ENCODE assay signal across 8 cellular contexts in genomic region chr3:12840591-12841084, GRCh38. TPM values are rescaled to one million over a fixed set of nuclear protein-coding genes. Genes with fewer than 3 reads are reported as not detected.
A peak's percentile ranks its signal among the peaks of the same experiment; 100 is the strongest.
DNase-seq lines count a peak whose midpoint lies in the region; ATAC-seq, FAIRE-seq and TF ChIP-seq lines count a peak whose summit lies in the region.

No MANE protein-coding gene starts in this region.

- peaks cover 29% of the 10 kb centered on the region for H3K36me3 ChIP-seq in bronchial epithelial cell (ENCODE audit: control insufficient read depth, insufficient read depth, low read length)
- H3K36me3 ChIP-seq in mucosa of descending colon (ENCODE audit: low read depth): peaks cover 9% of the 10 kb centered on the region

- DNase-seq in bronchial epithelial cell (ENCODE audit: low read depth) (peak; percentile 11), mucosa of descending colon (peak in 1 of 3 donors; percentile 19), retina (no peak), NCI-H1436 treated with DMSO at 0.1 percent for 48 hours (lab: John Stamatoyannopoulos, UW) (no peak), ureter (ENCODE audit: low spot score) (no peak)
- DNase-seq in activated CD4-positive, alpha-beta T cell treated with anti-CD3 and anti-CD28 coated beads for 4 hours: no peak

- peak overlapping the region; percentile 95 for H3K4me3 ChIP-seq in GM12875 (ENCODE audit: low read depth, low read length)
- peak overlapping the region; percentile 83 for H3K4me3 ChIP-seq in bronchial epithelial cell (ENCODE audit: low read depth, low read length)
- peak overlapping the region; percentile 65 for H3K4me3 ChIP-seq in mucosa of descending colon

- no peak for FAIRE-seq in bronchial epithelial cell (lab: Jason Lieb, UNC)

- no peaks in the 10 kb centered on the region for H3K27me3 ChIP-seq in bronchial epithelial cell (ENCODE audit: control insufficient read depth, insufficient read depth, low read length)

- H3K4me1 ChIP-seq in mucosa of descending colon (ENCODE audit: low read depth): peaks cover 18% of the 10 kb centered on the region

- ATAC-seq in HG03520 (IDR thresholded peaks at IDR 0.05; ENCODE audit: unreplicated experiment): peak; percentile 10
- peak; percentile 50 for ATAC-seq in mucosa of descending colon

- intact Hi-C loops in mucosa of descending colon (cut with DNase I, micrococcal nuclease): no loop called here

- TF ChIP-seq CTCF in GM12875 (IDR thresholded peaks at IDR 0.05; ENCODE audit: borderline replicate concordance, insufficient read depth, low read depth, low read length) (no peak), bronchial epithelial cell (IDR thresholded peaks at IDR 0.05; ENCODE audit: insufficient read depth, low read length, severe bottlenecking) (no peak), mucosa of descending colon (IDR thresholded peaks at IDR 0.05) (no peak)

- H3K9me3 ChIP-seq in mucosa of descending colon: no peaks in the 10 kb centered on the region

RNA-seq across cellular contexts. Expression of gene RPL32, which starts 0.7 kb away (rescaled TPM):
- total RNA-seq in bronchial epithelial cell: 2,605 and 2,954 TPM in 2 replicates
- total RNA-seq in mucosa of descending colon: 1,000 to 10,000 TPM; 1,042 to 1,233 (median 1,185) TPM
- total RNA-seq in ureter: 2,253 TPM

RNA-seq across cellular contexts. Expression of gene CAND2, which starts 44.2 kb away (rescaled TPM):
- total RNA-seq in bronchial epithelial cell (0.77 and 1.3 TPM in 2 replicates), mucosa of descending colon (10 to 100 TPM in 1 of 3 donors, 1 to 10 TPM in 2; 1.3 to 14.1 (median 1.4) TPM), ureter (13.7 TPM)
